In genomic region chr15:101451192-101451799, GRCh38 we compare ENCODE assay signal across 1 cellular context.
TF ChIP-seq lines count a peak whose summit lies in the region.

No MANE protein-coding gene starts in this region.

TF ChIP-seq in SK-N-SH, 30 proteins besides CTCF, POLR2A, EP300 and RAD21 (continued from another document):
- TF ChIP-seq, protein P1, sequence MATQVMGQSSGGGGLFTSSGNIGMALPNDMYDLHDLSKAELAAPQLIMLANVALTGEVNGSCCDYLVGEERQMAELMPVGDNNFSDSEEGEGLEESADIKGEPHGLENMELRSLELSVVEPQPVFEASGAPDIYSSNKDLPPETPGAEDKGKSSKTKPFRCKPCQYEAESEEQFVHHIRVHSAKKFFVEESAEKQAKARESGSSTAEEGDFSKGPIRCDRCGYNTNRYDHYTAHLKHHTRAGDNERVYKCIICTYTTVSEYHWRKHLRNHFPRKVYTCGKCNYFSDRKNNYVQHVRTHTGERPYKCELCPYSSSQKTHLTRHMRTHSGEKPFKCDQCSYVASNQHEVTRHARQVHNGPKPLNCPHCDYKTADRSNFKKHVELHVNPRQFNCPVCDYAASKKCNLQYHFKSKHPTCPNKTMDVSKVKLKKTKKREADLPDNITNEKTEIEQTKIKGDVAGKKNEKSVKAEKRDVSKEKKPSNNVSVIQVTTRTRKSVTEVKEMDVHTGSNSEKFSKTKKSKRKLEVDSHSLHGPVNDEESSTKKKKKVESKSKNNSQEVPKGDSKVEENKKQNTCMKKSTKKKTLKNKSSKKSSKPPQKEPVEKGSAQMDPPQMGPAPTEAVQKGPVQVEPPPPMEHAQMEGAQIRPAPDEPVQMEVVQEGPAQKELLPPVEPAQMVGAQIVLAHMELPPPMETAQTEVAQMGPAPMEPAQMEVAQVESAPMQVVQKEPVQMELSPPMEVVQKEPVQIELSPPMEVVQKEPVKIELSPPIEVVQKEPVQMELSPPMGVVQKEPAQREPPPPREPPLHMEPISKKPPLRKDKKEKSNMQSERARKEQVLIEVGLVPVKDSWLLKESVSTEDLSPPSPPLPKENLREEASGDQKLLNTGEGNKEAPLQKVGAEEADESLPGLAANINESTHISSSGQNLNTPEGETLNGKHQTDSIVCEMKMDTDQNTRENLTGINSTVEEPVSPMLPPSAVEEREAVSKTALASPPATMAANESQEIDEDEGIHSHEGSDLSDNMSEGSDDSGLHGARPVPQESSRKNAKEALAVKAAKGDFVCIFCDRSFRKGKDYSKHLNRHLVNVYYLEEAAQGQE (IDR thresholded peaks at IDR 0.05; ENCODE audit: low read depth, low read length), result no peak
